28 cellular contexts compared by ENCODE assay signal in the genomic region with DNA sequence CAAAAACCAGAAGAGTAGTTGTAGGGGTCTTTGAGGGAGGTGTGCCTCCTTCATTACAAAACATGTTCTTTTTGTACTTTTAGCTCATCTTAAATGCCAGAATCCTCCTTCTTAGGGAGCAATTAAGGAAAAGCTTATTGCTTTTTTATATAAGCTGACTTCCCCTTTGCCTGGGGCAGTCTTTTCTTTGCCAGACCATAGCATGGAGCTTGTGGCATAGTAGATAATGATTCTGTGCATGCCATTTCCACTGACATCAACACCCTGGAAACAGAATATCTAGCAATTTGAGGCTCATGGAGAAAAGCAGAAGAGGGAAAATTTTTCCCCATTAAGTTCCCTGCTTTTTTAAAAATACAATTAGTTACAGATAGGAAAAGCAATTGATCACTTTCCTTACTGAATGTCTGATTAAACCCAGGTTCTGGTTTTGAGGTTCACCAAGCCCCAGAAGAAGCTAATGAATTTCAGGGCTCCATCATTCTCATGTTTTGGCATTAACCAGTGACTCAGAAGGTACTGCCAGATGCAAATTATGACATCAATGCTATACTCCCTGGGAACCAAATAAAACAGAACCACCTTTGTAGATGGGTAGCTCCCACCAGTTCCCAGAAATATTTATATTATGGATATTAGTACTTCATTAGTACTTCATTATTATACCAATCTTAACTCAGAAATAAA.
DNase-seq lines count a peak whose midpoint lies in the region; ATAC-seq, FAIRE-seq and TF ChIP-seq lines count a peak whose summit lies in the region.
"Had no signal": no experiment of that assay in that cellular context is flagged by ENCODE, and none has a peak within 500 bp of the region (broad histone marks: within the 10 kb centered on the region; RNA-seq: fewer than 3 reads in every experiment).

No MANE protein-coding gene starts in this region.

- H3K27me3 ChIP-seq in astrocyte (ENCODE audit: insufficient read depth, low read length) (no peaks in the 10 kb centered on the region), muscle layer of duodenum (ENCODE audit: low read depth, low read length) (no peaks in the 10 kb centered on the region)
- H3K27me3 ChIP-seq: BLaER1 treated with 17β-estradiol and CSF1 and Interleukin-3, amounts not matched to agents 10 nM and 100 nM had no signal

- H3K4me3 ChIP-seq in astrocyte (ENCODE audit: insufficient read depth, low read depth, low read length) (no peak overlapping the region), muscle layer of duodenum (ENCODE audit: low read depth in 1 of 2, low read length in 2 of 2) (no peak overlapping the region)
- H3K4me3 ChIP-seq: BLaER1 treated with 17β-estradiol and CSF1 and Interleukin-3, amounts not matched to agents 10 nM and 100 nM; heart right ventricle had no signal

- no peak overlapping the region for H3K27ac ChIP-seq in astrocyte (ENCODE audit: low read depth, low read length)
- peak overlapping the region; percentile 8 for H3K27ac ChIP-seq in muscle layer of duodenum (ENCODE audit: low read length)
- H3K27ac ChIP-seq: BLaER1 treated with 17β-estradiol and CSF1 and Interleukin-3, amounts not matched to agents 10 nM and 100 nM; epithelial cell of prostate; heart right ventricle; RWPE1; WERI-Rb-1 had no signal

- no peak for FAIRE-seq in astrocyte (lab: Jason Lieb, UNC)
- FAIRE-seq: small intestine, urothelium cell line had no signal

- peak; percentile 22 for DNase-seq in A172 (ENCODE audit: low spot score)
- DNase-seq in HCEC 1CT = peak; percentile 25
- DNase-seq in astrocyte (ENCODE audit: low read depth) = peak; percentile 26
- no peak for DNase-seq in KG1 (lab: John Stamatoyannopoulos, UW)
- DNase-seq in activated CD8-positive, alpha-beta memory T cell treated with anti-CD3 and anti-CD28 coated beads, Interleukin-2, amount 50 U/mL, for 4 hours = no peak
- DNase-seq: activated CD4-positive, alpha-beta T cell treated with anti-CD3 and anti-CD28 coated beads, Interleukin-2, amount 50 U/mL, for 4 hours; Caco-2; DND-41; H7; heart right ventricle; left cardiac atrium; naive B cell; NCI-H1105 treated with DMSO at 0.1 percent for 48 hours; NCI-H2081 treated with DMSO at 0.1 percent for 48 hours; small intestine; stimulated activated CD4-positive, alpha-beta T cell treated with anti-CD3 and anti-CD28 coated beads, Interleukin-2, amount 100 ng/mL, for 24 hours; substantia nigra; WERI-Rb-1 had no signal

- H3K79me2 ChIP-seq in astrocyte (ENCODE audit: insufficient read depth, low read length) = no peaks in the 10 kb centered on the region

- peaks cover 4% of the 10 kb centered on the region for H3K36me3 Mint-ChIP-seq in astrocyte (ENCODE audit: low read depth, unreplicated experiment)
- H3K36me3 Mint-ChIP-seq: activated naive CD4-positive, alpha-beta T cell treated with anti-CD3 and anti-CD28 coated beads, Interleukin-2, amount 50 U/mL, for 72 hours; IgD-negative memory B cell; naive B cell had no signal

- peaks cover 58% of the 10 kb centered on the region for H3K4me1 Mint-ChIP-seq in astrocyte (ENCODE audit: low read depth, unreplicated experiment)
- H3K4me1 Mint-ChIP-seq: central memory CD8-positive, alpha-beta T cell; naive B cell had no signal

- no peak overlapping the region for H3K4me3 Mint-ChIP-seq in astrocyte (ENCODE audit: unreplicated experiment)
- H3K4me3 Mint-ChIP-seq: central memory CD8-positive, alpha-beta T cell; IgD-negative memory B cell; naive B cell had no signal

- H2AFZ ChIP-seq in astrocyte (ENCODE audit: low read depth, low read length) = no peak overlapping the region

- no peak for TF ChIP-seq CTCF in astrocyte (IDR thresholded peaks at IDR 0.05; ENCODE audit: insufficient read depth, low read depth, low read length)

- no peaks in the 10 kb centered on the region for H3K9me3 Mint-ChIP-seq in astrocyte (ENCODE audit: unreplicated experiment)
- H3K9me3 Mint-ChIP-seq: activated naive CD4-positive, alpha-beta T cell treated with anti-CD3 and anti-CD28 coated beads, Interleukin-2, amount 50 U/mL, for 72 hours; central memory CD8-positive, alpha-beta T cell; IgD-negative memory B cell had no signal

- H3K9ac ChIP-seq in astrocyte (ENCODE audit: low read length) = no peak overlapping the region
- H3K9ac ChIP-seq: BLaER1 treated with 17β-estradiol and CSF1 and Interleukin-3, amounts not matched to agents 10 nM and 100 nM had no signal

- no peaks in the 10 kb centered on the region for H4K20me1 ChIP-seq in astrocyte (ENCODE audit: insufficient read depth, low read length)

- no peaks in the 10 kb centered on the region for H3K36me3 ChIP-seq in astrocyte (ENCODE audit: insufficient read depth, low read length)
- H3K36me3 ChIP-seq in muscle layer of duodenum (ENCODE audit: control insufficient read depth in 1 of 2, insufficient read depth in 2 of 2, low read length in 2 of 2) = no peaks in the 10 kb centered on the region
- H3K36me3 ChIP-seq: BLaER1 treated with 17β-estradiol and CSF1 and Interleukin-3, amounts not matched to agents 10 nM and 100 nM; heart right ventricle; WERI-Rb-1 had no signal

- H3K4me2 ChIP-seq in astrocyte (ENCODE audit: low read length) = no peak overlapping the region

- H3K27me3 Mint-ChIP-seq in astrocyte (ENCODE audit: low read depth, unreplicated experiment) = no peaks in the 10 kb centered on the region

- peaks cover 12% of the 10 kb centered on the region for H3K4me1 ChIP-seq in astrocyte (ENCODE audit: insufficient read depth, low read length)
- H3K4me1 ChIP-seq in muscle layer of duodenum (ENCODE audit: control insufficient read depth in 1 of 2, insufficient read depth in 2 of 2, low read length in 2 of 2) = no peaks in the 10 kb centered on the region
- H3K4me1 ChIP-seq: Caco-2, heart right ventricle had no signal

- peak overlapping the region; percentile 56 for H3K27ac Mint-ChIP-seq in astrocyte (ENCODE audit: unreplicated experiment)
- H3K27ac Mint-ChIP-seq: activated naive CD4-positive, alpha-beta T cell treated with anti-CD3 and anti-CD28 coated beads, Interleukin-2, amount 50 U/mL, for 72 hours; IgD-negative memory B cell had no signal

- no peaks in the 10 kb centered on the region for H3K9me3 ChIP-seq in astrocyte (ENCODE audit: insufficient read depth, low read depth, low read length)
- H3K9me3 ChIP-seq in muscle layer of duodenum (ENCODE audit: control insufficient read depth in 1 of 2, low read length in 2 of 2) = no peaks in the 10 kb centered on the region
- H3K9me3 ChIP-seq: BLaER1 treated with 17β-estradiol and CSF1 and Interleukin-3, amounts not matched to agents 10 nM and 100 nM; Caco-2; heart right ventricle had no signal

- no peak for ATAC-seq in GM18519 (IDR thresholded peaks at IDR 0.05; ENCODE audit: low FRiP score, unreplicated experiment)
- no peak for ATAC-seq in HG03139 (IDR thresholded peaks at IDR 0.05; ENCODE audit: unreplicated experiment)
- ATAC-seq: activated naive CD4-positive, alpha-beta T cell treated with anti-CD3 and anti-CD28 coated beads, Interleukin-2, amount 50 U/mL, for 72 hours; heart right ventricle; left cardiac atrium had no signal

Comparison
In these comparisons a context has a peak if more than half of its experiments do, and no peak if none do; other contexts are left out.
1. DNase-seq: peak in A172 (single experiment), HCEC 1CT (single experiment) and astrocyte (single experiment); none in KG1 (single experiment) and activated CD8-positive, alpha-beta memory T cell treated with anti-CD3 and anti-CD28 coated beads, Interleukin-2, amount 50 U/mL, for 4 hours (single experiment).